1 cellular context compared by ENCODE assay signal in genomic region chr22:38220653-38221386, GRCh38.
TF ChIP-seq lines count a peak whose summit lies in the region.

No MANE protein-coding gene starts in this region.

TF ChIP-seq in K562, 482 proteins besides CTCF, POLR2A, EP300 and RAD21:
- TF ChIP-seq POLR2B (IDR thresholded peaks at IDR 0.05; ENCODE audit: low read depth, partially characterized antibody) = no peak
- TF ChIP-seq STAG1 (CRISPR knock-in tag; IDR thresholded peaks at IDR 0.05; ENCODE audit: borderline replicate concordance) = no peak
- TF ChIP-seq POLR2G (IDR thresholded peaks at IDR 0.05; ENCODE audit: low read depth, low read length) = 0 out of 2 replicates have a peak, but pooled peaks have one; percentile 37
